Comparison of ENCODE assay signal across 16 cellular contexts in the genomic region with DNA sequence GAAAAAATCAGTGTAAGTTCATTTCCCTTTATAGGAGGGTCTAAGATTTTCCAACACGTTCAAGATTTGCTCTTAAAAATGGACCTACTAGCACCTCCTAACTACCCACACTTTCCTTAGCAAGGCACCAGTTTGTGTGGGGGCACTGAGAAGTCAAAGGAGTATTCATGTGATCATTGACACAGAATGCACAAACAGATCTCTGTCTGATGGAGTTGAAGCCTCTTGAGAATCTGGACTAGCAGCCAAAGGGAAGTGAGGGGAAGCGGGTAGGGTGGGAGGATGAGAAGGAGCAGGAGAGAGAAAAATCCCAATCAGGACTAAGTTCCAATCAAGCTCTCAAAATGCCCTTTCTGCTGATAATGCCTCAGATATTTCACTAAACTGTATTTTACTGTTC. TPM values are rescaled to one million over a fixed set of nuclear protein-coding genes. Genes with fewer than 3 reads are reported as not detected.
DNase-seq lines count a peak whose midpoint lies in the region; ATAC-seq and TF ChIP-seq lines count a peak whose summit lies in the region.
"Had no signal": no experiment of that assay in that cellular context is flagged by ENCODE, and none has a peak within 500 bp of the region (broad histone marks: within the 10 kb centered on the region; RNA-seq: fewer than 3 reads in every experiment).

No MANE protein-coding gene starts in this region.

- H3K27ac ChIP-seq in BLaER1 treated with 17β-estradiol and CSF1 and Interleukin-3, amounts not matched to agents 10 nM and 100 nM: no peak overlapping the region
- H3K27ac ChIP-seq in dorsolateral prefrontal cortex: peak overlapping the region in 55 of 59 donors; percentile 3 to 88 (median 69)
- H3K27ac ChIP-seq: colonic mucosa, ovary, suprapubic skin had no signal

- TF ChIP-seq CTCF in HFFc6 (IDR thresholded peaks at IDR 0.05) (no peak), dorsolateral prefrontal cortex (IDR thresholded peaks at IDR 0.05 in 54 of 56, conservative IDR thresholded peaks at IDR 0.05 in 2 of 56; ENCODE audit: low read depth in 1 of 56, partially characterized antibody in 56 of 56) (peak in 2 of 56 donors; percentile 10 to 20)

- H3K4me1 ChIP-seq in BLaER1 treated with 17β-estradiol and CSF1 and Interleukin-3, amounts not matched to agents 10 nM and 100 nM: peaks cover 51 to 73% (median 65%) of the 10 kb centered on the region in 10 experiments

- intact Hi-C loops in dorsolateral prefrontal cortex (cut with DNase I): no loop called here

- no peak overlapping the region for H3K9ac ChIP-seq in BLaER1 treated with 17β-estradiol and CSF1 and Interleukin-3, amounts not matched to agents 10 nM and 100 nM

- H3K4me2 ChIP-seq in BLaER1 treated with 17β-estradiol and CSF1 and Interleukin-3, amounts not matched to agents 10 nM and 100 nM: peak overlapping the region in 9 of 11 experiments; percentile 23 to 93 (median 84); a peak in 6 of 22 replicates

- H3K27me3 Mint-ChIP-seq in HFFc6 (ENCODE audit: insufficient read depth): no peaks in the 10 kb centered on the region; the same call in 1 of the 2 replicates
- H3K27me3 Mint-ChIP-seq: activated T-cell treated with anti-CD3 and anti-CD28 coated beads, Interleukin-2, amount 50 U/mL, for 24 hours had no signal

- peaks cover 61 to 87% (median 82%) of the 10 kb centered on the region in 11 experiments; a peak in 21 of 22 replicates for H4K20me1 ChIP-seq in BLaER1 treated with 17β-estradiol and CSF1 and Interleukin-3, amounts not matched to agents 10 nM and 100 nM

- no peak overlapping the region for H3K4me3 ChIP-seq in BLaER1 treated with 17β-estradiol and CSF1 and Interleukin-3, amounts not matched to agents 10 nM and 100 nM
- H3K4me3 ChIP-seq in dorsolateral prefrontal cortex: peak overlapping the region in 32 of 59 donors; percentile 1 to 45 (median 19)
- H3K4me3 ChIP-seq: colonic mucosa, ovary, suprapubic skin had no signal

- H3K27ac Mint-ChIP-seq in HFFc6: peak overlapping the region; percentile 35; the same call in 1 of the 2 replicates

- no peaks in the 10 kb centered on the region for H3K9me3 ChIP-seq in BLaER1 treated with 17β-estradiol and CSF1 and Interleukin-3, amounts not matched to agents 10 nM and 100 nM (replicated peaks in 1 of 11)
- H3K9me3 ChIP-seq: colonic mucosa, ovary, suprapubic skin had no signal

- peaks cover 48% of the 10 kb centered on the region for H3K4me1 Mint-ChIP-seq in HFFc6 (ENCODE audit: low read depth)

- no peaks in the 10 kb centered on the region for H3K9me3 Mint-ChIP-seq in HFFc6
- H3K9me3 Mint-ChIP-seq: activated T-cell treated with anti-CD3 and anti-CD28 coated beads, Interleukin-2, amount 50 U/mL, for 24 hours had no signal

- no peak for DNase-seq in HFFc6
- peak in 2 of 10 donors; percentile 19 to 21 for DNase-seq in dorsolateral prefrontal cortex
- DNase-seq in midbrain (lab: John Stamatoyannopoulos, UW): peak; percentile 68
- DNase-seq in central memory CD4-positive, alpha-beta T cell: no peak
- DNase-seq: activated CD4-positive, alpha-beta T cell treated with anti-CD3 and anti-CD28 coated beads for 1 hour; activated T-cell treated with anti-CD3 and anti-CD28 coated beads, Interleukin-2, amount 50 U/mL, for 24 hours; colonic mucosa; DMS79 treated with DMSO at 0.1 percent for 48 hours; NCI-H187 treated with DMSO at 0.1 percent for 48 hours; ovary; stimulated activated CD4-positive, alpha-beta T cell treated with anti-CD3 and anti-CD28 coated beads, Interleukin-15, amount 100 ng/mL, for 24 hours had no signal

- no peak overlapping the region for H3K4me3 Mint-ChIP-seq in HFFc6

- peaks cover 4 to 33% (median 20%) of the 10 kb centered on the region in 11 experiments; a peak in 19 of 22 replicates for H3K36me3 ChIP-seq in BLaER1 treated with 17β-estradiol and CSF1 and Interleukin-3, amounts not matched to agents 10 nM and 100 nM
- H3K36me3 ChIP-seq: colonic mucosa, ovary had no signal

- peaks cover 0 to 5% (median 4%) of the 10 kb centered on the region in 11 experiments; a peak in 17 of 22 replicates for H3K27me3 ChIP-seq in BLaER1 treated with 17β-estradiol and CSF1 and Interleukin-3, amounts not matched to agents 10 nM and 100 nM
- no peaks in the 10 kb centered on the region for H3K27me3 ChIP-seq in dorsolateral prefrontal cortex
- H3K27me3 ChIP-seq: colonic mucosa, ovary, suprapubic skin had no signal

- ATAC-seq in GM18858 (IDR thresholded peaks at IDR 0.05; ENCODE audit: unreplicated experiment) (no peak), HG03108 (IDR thresholded peaks at IDR 0.05; ENCODE audit: unreplicated experiment) (no peak), HG02763 (IDR thresholded peaks at IDR 0.05; ENCODE audit: unreplicated experiment) (no peak)

- H3K36me3 Mint-ChIP-seq in HFFc6 (ENCODE audit: low read depth): no peaks in the 10 kb centered on the region

RNA-seq across cellular contexts. Expression of gene MMS19, which starts 4.1 kb away (rescaled TPM):
- 10 to 100 TPM; 53.8 to 61.2 (median 56.3) TPM for total RNA-seq in HFFc6 (2021; fragmentation: NEBNext Ultra II Directional; extraction: Animal tissue kit (Norgen Biotek cat#: 25700))
- total RNA-seq in dorsolateral prefrontal cortex: 100 to 1,000 TPM in 3 of 120 experiments, 10 to 100 TPM in 117; 53.4 to 109 (median 81.4) TPM

RNA-seq across cellular contexts. Expression of gene UBTD1, which starts 4.6 kb away (rescaled TPM):
- 10 to 100 TPM; 31.3 to 42.1 (median 34.8) TPM for total RNA-seq in HFFc6 (2021; fragmentation: NEBNext Ultra II Directional; extraction: Animal tissue kit (Norgen Biotek cat#: 25700))
- 10 to 100 TPM in 99 of 120 experiments, 1 to 10 TPM in 21; 8.3 to 22.0 (median 11.9) TPM for total RNA-seq in dorsolateral prefrontal cortex

RNA-seq across cellular contexts. Expression of gene ZDHHC16, which starts 48.2 kb away (rescaled TPM):
- 10 to 100 TPM; 60.7 to 64.9 (median 63.1) TPM for total RNA-seq in HFFc6 (2021; fragmentation: NEBNext Ultra II Directional; extraction: Animal tissue kit (Norgen Biotek cat#: 25700))
- 10 to 100 TPM; 22.2 to 46.8 (median 31.1) TPM for total RNA-seq in dorsolateral prefrontal cortex

RNA-seq across cellular contexts. Expression of gene EXOSC1, which starts 48.3 kb away (rescaled TPM):
- 10 to 100 TPM; 36.2 to 42.8 (median 39.9) TPM for total RNA-seq in HFFc6 (2021; fragmentation: NEBNext Ultra II Directional; extraction: Animal tissue kit (Norgen Biotek cat#: 25700))
- 10 to 100 TPM; 23.5 to 46.9 (median 33.8) TPM for total RNA-seq in dorsolateral prefrontal cortex

Comparison
In these comparisons a context has a peak if more than half of its experiments do, and no peak if none do; other contexts are left out.
1. H3K27ac ChIP-seq: peak in dorsolateral prefrontal cortex (55 of 59); none in BLaER1 treated with 17β-estradiol and CSF1 and Interleukin-3, amounts not matched to agents 10 nM and 100 nM (0 of 11).
2. H3K4me3 ChIP-seq: peak in dorsolateral prefrontal cortex (32 of 59); none in BLaER1 treated with 17β-estradiol and CSF1 and Interleukin-3, amounts not matched to agents 10 nM and 100 nM (0 of 10).